Comparison of ENCODE assay signal across 8 cellular contexts in the genomic region with DNA sequence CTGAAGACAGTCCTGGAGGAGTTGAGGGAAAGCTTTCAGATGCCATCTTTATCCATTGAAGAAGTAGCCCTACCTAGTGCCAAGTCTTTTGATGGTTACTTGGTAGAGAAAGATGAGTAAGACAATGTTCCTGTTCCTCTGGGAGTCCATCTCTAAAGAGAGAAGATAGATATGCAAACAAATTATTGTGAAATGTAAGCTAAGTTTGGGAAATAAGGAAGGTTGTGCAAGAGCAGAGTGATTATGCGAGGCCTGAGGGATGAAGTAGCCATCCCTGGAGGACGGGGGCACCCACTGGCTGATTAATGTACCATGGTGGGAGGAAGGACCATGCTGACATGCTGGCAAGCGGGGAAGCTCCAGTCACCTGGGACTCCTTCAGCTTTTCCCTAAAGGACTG. TPM values are rescaled to one million over a fixed set of nuclear protein-coding genes. Genes with fewer than 3 reads are reported as not detected.
DNase-seq lines count a peak whose midpoint lies in the region; ATAC-seq, FAIRE-seq and TF ChIP-seq lines count a peak whose summit lies in the region.

No MANE protein-coding gene starts in this region.

- DNase-seq in HCEC 1CT: peak; percentile 93
- DNase-seq in amniotic epithelial cell (ENCODE audit: low read depth): peak; percentile 97
- no peak for DNase-seq in left ventricle myocardium inferior
- DNase-seq in smooth muscle cell (lab: John Stamatoyannopoulos, UW; ENCODE audit: unreplicated experiment): no peak
- no peak for DNase-seq in DMS53 (lab: John Stamatoyannopoulos, UW)
- no peak for DNase-seq in H54 (ENCODE audit: insufficient read length, low spot score)
- DNase-seq in activated T-cell treated with anti-CD3 and anti-CD28 coated beads, Interleukin-2, amount 50 U/mL, for 48 hours: no peak

- no peak for TF ChIP-seq POLR2A in H54 (IDR thresholded peaks at IDR 0.05; ENCODE audit: low read depth, low read length)

- peaks cover 58% of the 10 kb centered on the region for H3K4me1 ChIP-seq in left ventricle myocardium inferior
- H3K4me1 ChIP-seq in smooth muscle cell (ENCODE audit: low read depth): peaks cover 44% of the 10 kb centered on the region

- ATAC-seq in HG02588 (IDR thresholded peaks at IDR 0.05; ENCODE audit: unreplicated experiment): no peak

- H3K27ac ChIP-seq in left ventricle myocardium inferior (replicated peaks) (peak overlapping the region; percentile 84), smooth muscle cell (ENCODE audit: low read depth) (peak overlapping the region; percentile 88)

- peak overlapping the region; percentile 71 for H3K4me2 ChIP-seq in smooth muscle cell

- H3F3A ChIP-seq in smooth muscle cell (ENCODE audit: low read depth): peaks cover 8% of the 10 kb centered on the region

- no peaks in the 10 kb centered on the region for H4K20me1 ChIP-seq in smooth muscle cell (ENCODE audit: low read depth)

- no peak for FAIRE-seq in H54 (lab: Jason Lieb, UNC)

- H3K9me3 ChIP-seq in left ventricle myocardium inferior (replicated peaks) (no peaks in the 10 kb centered on the region), smooth muscle cell (replicated peaks; ENCODE audit: low read depth) (no peaks in the 10 kb centered on the region)

- H3K27me3 ChIP-seq in left ventricle myocardium inferior (ENCODE audit: low read depth) (no peaks in the 10 kb centered on the region), smooth muscle cell (ENCODE audit: low read depth) (no peaks in the 10 kb centered on the region)

- peak overlapping the region; percentile 75 for H3K9ac ChIP-seq in smooth muscle cell (ENCODE audit: low read depth)

- no peak overlapping the region for H3K4me3 ChIP-seq in left ventricle myocardium inferior
- no peak overlapping the region for H3K4me3 ChIP-seq in smooth muscle cell

- H3K79me2 ChIP-seq in smooth muscle cell (ENCODE audit: low read depth): no peaks in the 10 kb centered on the region

- WGBS in smooth muscle cell (ENCODE audit: low lambda C conversion rate): 39% methylated on average over 3 of the region's 3 CpGs

- no peaks in the 10 kb centered on the region for H3K36me3 ChIP-seq in left ventricle myocardium inferior
- no peaks in the 10 kb centered on the region for H3K36me3 ChIP-seq in smooth muscle cell (ENCODE audit: low read depth)

- intact Hi-C loops in left ventricle myocardium inferior (cut with micrococcal nuclease): no loop called here

- TF ChIP-seq CTCF in left ventricle myocardium inferior (IDR thresholded peaks at IDR 0.05; ENCODE audit: borderline replicate concordance) (no peak), smooth muscle cell (IDR thresholded peaks at IDR 0.05; ENCODE audit: borderline replicate concordance, insufficient read depth, poor library complexity, severe bottlenecking) (no peak)

- H2AFZ ChIP-seq in smooth muscle cell (ENCODE audit: low read depth): peak overlapping the region; percentile 20

RNA-seq across cellular contexts. Expression of a gene that starts 1.0 kb away (rescaled TPM):
- 167 TPM for total RNA-seq in left ventricle myocardium inferior
- 3.1 and 9.9 TPM in 2 replicates for total RNA-seq in smooth muscle cell
- 1.3 and 3.0 TPM in 2 replicates for polyA plus RNA-seq in smooth muscle cell

Comparison
In these comparisons a context has a peak if more than half of its experiments do, and no peak if none do; other contexts are left out.
1. DNase-seq: peak in HCEC 1CT (single experiment) and amniotic epithelial cell (single experiment); none in left ventricle myocardium inferior (single experiment), smooth muscle cell (single experiment), DMS53 (single experiment), H54 (single experiment) and activated T-cell treated with anti-CD3 and anti-CD28 coated beads, Interleukin-2, amount 50 U/mL, for 48 hours (0 of 2).
2. RNA of a gene that starts 1.0 kb away (total RNA-seq): 167 TPM in left ventricle myocardium inferior (single experiment); 3.1 to 9.9 TPM in smooth muscle cell; every median in the first group is over 10 times any median in the second.